In genomic region chr1:1361233-1361981, GRCh38 we compare ENCODE assay signal across 11 cellular contexts. TPM values are rescaled to one million over a fixed set of nuclear protein-coding genes. Genes with fewer than 3 reads are reported as not detected.
DNase-seq lines count a peak whose midpoint lies in the region; ATAC-seq and TF ChIP-seq lines count a peak whose summit lies in the region.
"Had no signal": no experiment of that assay in that cellular context is flagged by ENCODE, and none has a peak within 500 bp of the region (broad histone marks: within the 10 kb centered on the region; RNA-seq: fewer than 3 reads in every experiment).

No MANE protein-coding gene starts in this region.

- H3K9ac ChIP-seq in PC-3 (ENCODE audit: low read length), result no peak overlapping the region

- peaks cover 29% of the 10 kb centered on the region for H3K4me1 ChIP-seq in PC-3 (ENCODE audit: insufficient read depth, low read length)
- H3K4me1 ChIP-seq in esophagus (ENCODE audit: control insufficient read depth in 2 of 2, insufficient read depth in 2 of 2, low read length in 1 of 2), result peaks cover 4 to 12% of the 10 kb centered on the region in 2 donors
- H3K4me1 ChIP-seq in muscle layer of duodenum (ENCODE audit: control insufficient read depth in 1 of 2, insufficient read depth in 2 of 2, low read length in 2 of 2), result peaks cover 6 to 34% of the 10 kb centered on the region in 2 donors
- H3K4me1 ChIP-seq in thoracic aorta (ENCODE audit: control insufficient read depth in 1 of 2, low read depth in 2 of 2), result peaks cover 27 to 47% of the 10 kb centered on the region in 2 donors

- POLR2A ChIA-PET in PC-3 (lab: Charles Lee; ENCODE audit: unreplicated experiment), result no interaction called here

- H3K27me3 ChIP-seq in PC-3 (ENCODE audit: low read length), result no peaks in the 10 kb centered on the region
- no peaks in the 10 kb centered on the region for H3K27me3 ChIP-seq in esophagus (ENCODE audit: control insufficient read depth in 1 of 2, insufficient read depth in 2 of 2, low read length in 2 of 2)
- no peaks in the 10 kb centered on the region for H3K27me3 ChIP-seq in muscle layer of duodenum (ENCODE audit: low read depth, low read length)
- H3K27me3 ChIP-seq in thoracic aorta (replicated peaks; ENCODE audit: insufficient read depth), result no peaks in the 10 kb centered on the region

- no peaks in the 10 kb centered on the region for H3K9me2 ChIP-seq in PC-3 (replicated peaks; ENCODE audit: low read length)

- ATAC-seq in PC-3 (no peak), thoracic aorta (ENCODE audit: insufficient number of reproducible peaks, low FRiP score, low read depth) (no peak)

- no peaks in the 10 kb centered on the region for H3K36me3 Mint-ChIP-seq in immature natural killer cell
- H3K36me3 Mint-ChIP-seq: activated naive CD8-positive, alpha-beta T cell treated with anti-CD3 and anti-CD28 coated beads, Interleukin-2, amount 10 ng/mL, durations not matched to agents 7 days and 5 days had no signal

- BruUV-seq in PC-3 (replicated peaks; lab: Mats Ljungman, UMichigan), result no TSS peak

- intact Hi-C loops in PC-3 (cut with micrococcal nuclease), result loop anchor here (2.0 kb wide), 1 partner anchor 17 kb away; no protein-coding TSS in a partner anchor

- H3K4me3 Mint-ChIP-seq in immature natural killer cell, result no peak overlapping the region
- H3K4me3 Mint-ChIP-seq: activated naive CD8-positive, alpha-beta T cell treated with anti-CD3 and anti-CD28 coated beads, Interleukin-2, amount 10 ng/mL, durations not matched to agents 7 days and 5 days had no signal

- H3K27me3 Mint-ChIP-seq in immature natural killer cell (ENCODE audit: low read depth in 3 of 3), result peaks cover 2 to 5% (median 5%) of the 10 kb centered on the region in 3 donors

- TF ChIP-seq CTCF in PC-3 (conservative IDR thresholded peaks at IDR 0.05; ENCODE audit: low read depth, low read length) (no peak), thoracic aorta (IDR thresholded peaks at IDR 0.05) (no peak)

- no peaks in the 10 kb centered on the region for H4K20me1 ChIP-seq in PC-3 (ENCODE audit: low read length)

- no peaks in the 10 kb centered on the region for H3F3A ChIP-seq in PC-3 (ENCODE audit: low read length, unreplicated experiment)

- no peak for DNase-seq in PC-3
- no peak for DNase-seq in thoracic aorta (ENCODE audit: low spot score)
- DNase-seq in immature natural killer cell, result no peak
- DNase-seq in inferior parietal cortex (ENCODE audit: extremely low spot score), result no peak
- DNase-seq in NCI-H526 treated with DMSO at 0.1 percent for 48 hours (lab: John Stamatoyannopoulos, UW), result no peak
- DNase-seq in stimulated activated CD4-positive, alpha-beta T cell treated with anti-CD3 and anti-CD28 coated beads, Interleukin-4, amount 100 ng/mL, for 4 hours, result no peak
- DNase-seq: activated naive CD8-positive, alpha-beta T cell treated with anti-CD3 and anti-CD28 coated beads, Interleukin-2, amount 10 ng/mL, durations not matched to agents 7 days and 5 days; NCI-H187 treated with DMSO at 0.1 percent for 48 hours had no signal

- CTCF ChIA-PET in PC-3 (lab: Charles Lee), result no interaction called here

- H3K4me1 Mint-ChIP-seq in immature natural killer cell, result no peaks in the 10 kb centered on the region

- H3K79me2 ChIP-seq in PC-3 (ENCODE audit: low read length), result no peaks in the 10 kb centered on the region

- 73 to 76% methylated on average over 32 to 35 of the region's 35 CpGs for WGBS in esophagus, 2 donors

- peak overlapping the region; percentile 30; the same call in 1 of the 2 replicates for H3K27ac ChIP-seq in PC-3 (ENCODE audit: low read length)
- H3K27ac ChIP-seq in esophagus (ENCODE audit: low read depth in 2 of 2, low read length in 1 of 2), result peak overlapping the region; percentile 24 to 48
- H3K27ac ChIP-seq in muscle layer of duodenum (ENCODE audit: low read length), result peak overlapping the region; percentile 69
- H3K27ac ChIP-seq in thoracic aorta, result peak overlapping the region; percentile 97 to 99

- no peak overlapping the region for H3K4me3 ChIP-seq in PC-3 (ENCODE audit: low read length)
- H3K4me3 ChIP-seq in esophagus (ENCODE audit: low read depth in 1 of 2, low read length in 2 of 2), result no peak overlapping the region
- no peak overlapping the region for H3K4me3 ChIP-seq in muscle layer of duodenum (ENCODE audit: low read depth in 1 of 2, low read length in 2 of 2)
- no peak overlapping the region for H3K4me3 ChIP-seq in thoracic aorta

- H3K36me3 ChIP-seq in PC-3 (ENCODE audit: low read depth, low read length) (no peaks in the 10 kb centered on the region), esophagus (ENCODE audit: control insufficient read depth in 2 of 2, insufficient read depth in 2 of 2, low read length in 1 of 2) (no peaks in the 10 kb centered on the region), muscle layer of duodenum (ENCODE audit: control insufficient read depth in 1 of 2, insufficient read depth in 2 of 2, low read length in 2 of 2) (no peaks in the 10 kb centered on the region), thoracic aorta (no peaks in the 10 kb centered on the region)

- H3K9me3 ChIP-seq in PC-3 (ENCODE audit: low read length), result peaks cover 6% of the 10 kb centered on the region; the same call in 1 of the 2 replicates
- no peaks in the 10 kb centered on the region for H3K9me3 ChIP-seq in esophagus (ENCODE audit: control insufficient read depth in 2 of 2, insufficient read depth in 1 of 2, low read depth in 1 of 2, low read length in 1 of 2)
- no peaks in the 10 kb centered on the region for H3K9me3 ChIP-seq in muscle layer of duodenum (ENCODE audit: control insufficient read depth in 1 of 2, low read length in 2 of 2)
- no peaks in the 10 kb centered on the region for H3K9me3 ChIP-seq in thoracic aorta

- no peak overlapping the region for H3K27ac Mint-ChIP-seq in immature natural killer cell
- H3K27ac Mint-ChIP-seq: activated naive CD8-positive, alpha-beta T cell treated with anti-CD3 and anti-CD28 coated beads, Interleukin-2, amount 10 ng/mL, durations not matched to agents 7 days and 5 days had no signal

- H3K9me3 Mint-ChIP-seq in immature natural killer cell, result no peaks in the 10 kb centered on the region
- H3K9me3 Mint-ChIP-seq: activated naive CD8-positive, alpha-beta T cell treated with anti-CD3 and anti-CD28 coated beads, Interleukin-2, amount 10 ng/mL, durations not matched to agents 7 days and 5 days had no signal

- peak overlapping the region; percentile 56 for H3K4me2 ChIP-seq in PC-3 (ENCODE audit: low read length)

- H2AFZ ChIP-seq in PC-3 (ENCODE audit: low read length), result no peak overlapping the region

RNA-seq across cellular contexts. Expression of gene MXRA8, which starts 3.1 kb away (rescaled TPM):
- total RNA-seq in PC-3 (2014; rRNA removed) (25.3 and 29.0 TPM in 2 replicates), thoracic aorta (100 to 1,000 TPM; 239 to 326 TPM)
- polyA plus RNA-seq in esophagus (10 to 100 TPM in 1 of 2 donors, 1 to 10 TPM in 1; 7.5 to 14.7 TPM), immature natural killer cell (not detected)

RNA-seq across cellular contexts. Expression of gene DVL1, which starts 12.2 kb away (rescaled TPM):
- total RNA-seq in PC-3 (2014; rRNA removed), result 626 and 813 TPM in 2 replicates
- polyA plus RNA-seq in esophagus, result 100 to 1,000 TPM in 1 of 2 donors, 10 to 100 TPM in 1; 57.5 to 107 TPM
- 100 to 1,000 TPM in 1 of 2 donors, 10 to 100 TPM in 1; 66.2 to 101 TPM for total RNA-seq in thoracic aorta
- polyA plus RNA-seq in immature natural killer cell, result 1 to 10 TPM in 2 of 3 donors, under 1 TPM in 1; 0.78 to 1.5 (median 1.4) TPM

RNA-seq across cellular contexts. Expression of gene AURKAIP1, which starts 13.6 kb away (rescaled TPM):
- total RNA-seq in PC-3 (2014; rRNA removed) (823 and 1,067 TPM in 2 replicates), thoracic aorta (10 to 100 TPM; 43.5 to 94.5 TPM)
- polyA plus RNA-seq in esophagus (100 to 1,000 TPM; 155 to 158 TPM), immature natural killer cell (100 to 1,000 TPM; 168 to 216 (median 190) TPM)

RNA-seq across cellular contexts. Expression of gene TAS1R3, which starts 30.3 kb away (rescaled TPM):
- 1.9 and 4.3 TPM in 2 replicates for total RNA-seq in PC-3 (2014; rRNA removed)
- 1 to 10 TPM in 1 of 2 donors, under 1 TPM in 1; 0.28 to 1.9 TPM for polyA plus RNA-seq in esophagus
- total RNA-seq in thoracic aorta, result under 1 TPM in 1 of 2 donors, not detected in 1; 0.14 TPM
- polyA plus RNA-seq in immature natural killer cell, result under 1 TPM in 1 of 3 donors, not detected in 2; 0.08 TPM
- total RNA-seq: H4 had no signal

RNA-seq across cellular contexts. Expression of gene CPTP, which starts 36.8 kb away (rescaled TPM):
- total RNA-seq in PC-3 (2014; rRNA removed) (141 and 168 TPM in 2 replicates), thoracic aorta (10 to 100 TPM; 16.4 to 26.3 TPM)
- polyA plus RNA-seq in esophagus (10 to 100 TPM; 38.3 to 73.1 TPM), immature natural killer cell (10 to 100 TPM in 2 of 3 donors, 1 to 10 TPM in 1; 9.2 to 23.7 (median 10.5) TPM)

Comparison
In these comparisons a context has a peak if more than half of its experiments do, and no peak if none do; other contexts are left out.
1. H3K27ac ChIP-seq: peak in every context shown above with its lines; median percentile 98 in thoracic aorta; 69 in muscle layer of duodenum; 36 in esophagus; 30 in PC-3.